ENCODE assay signal across 1 cellular context in the genomic region with DNA sequence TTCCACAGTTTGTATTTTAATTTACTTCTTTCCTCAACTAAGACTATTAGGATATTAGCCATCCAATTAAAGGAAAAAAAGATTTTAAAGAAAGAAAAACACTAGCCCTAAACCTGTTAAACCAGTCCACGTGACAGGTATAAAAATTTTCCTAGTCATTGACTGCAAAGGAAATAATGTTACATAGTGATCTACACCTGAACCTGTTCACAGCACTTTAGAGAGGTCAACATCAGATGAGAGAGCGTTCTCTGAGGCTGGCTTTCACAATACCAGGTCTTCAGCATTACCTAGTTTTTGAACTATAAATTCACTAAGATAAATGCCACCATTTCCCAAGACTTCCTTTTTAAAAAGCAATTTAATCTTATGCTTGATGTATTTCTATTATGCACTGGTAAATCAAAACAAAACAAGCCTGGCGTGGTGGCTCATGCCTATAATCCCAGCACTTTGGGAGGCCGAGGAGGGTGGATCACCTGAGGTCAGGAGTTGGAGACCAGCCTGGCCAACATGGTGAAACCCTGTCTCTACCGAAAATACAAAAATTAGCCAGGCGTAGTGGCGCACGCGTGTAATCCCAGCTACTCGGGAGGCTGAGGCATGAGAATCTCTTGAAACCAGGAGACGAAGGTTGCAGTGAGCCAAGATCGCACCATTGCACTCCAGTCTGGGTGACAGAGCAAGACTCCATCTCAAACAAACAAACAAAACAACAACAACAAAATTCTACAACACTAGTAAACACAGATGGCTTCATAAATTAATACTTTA.
TF ChIP-seq lines count a peak whose summit lies in the region.

No MANE protein-coding gene starts in this region.

TF ChIP-seq in GM12878, 131 proteins besides CTCF, POLR2A, EP300 and RAD21:
- TF ChIP-seq, protein P1, sequence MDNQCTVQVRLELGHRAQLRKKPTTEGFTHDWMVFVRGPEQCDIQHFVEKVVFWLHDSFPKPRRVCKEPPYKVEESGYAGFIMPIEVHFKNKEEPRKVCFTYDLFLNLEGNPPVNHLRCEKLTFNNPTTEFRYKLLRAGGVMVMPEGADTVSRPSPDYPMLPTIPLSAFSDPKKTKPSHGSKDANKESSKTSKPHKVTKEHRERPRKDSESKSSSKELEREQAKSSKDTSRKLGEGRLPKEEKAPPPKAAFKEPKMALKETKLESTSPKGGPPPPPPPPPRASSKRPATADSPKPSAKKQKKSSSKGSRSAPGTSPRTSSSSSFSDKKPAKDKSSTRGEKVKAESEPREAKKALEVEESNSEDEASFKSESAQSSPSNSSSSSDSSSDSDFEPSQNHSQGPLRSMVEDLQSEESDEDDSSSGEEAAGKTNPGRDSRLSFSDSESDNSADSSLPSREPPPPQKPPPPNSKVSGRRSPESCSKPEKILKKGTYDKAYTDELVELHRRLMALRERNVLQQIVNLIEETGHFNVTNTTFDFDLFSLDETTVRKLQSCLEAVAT (IDR thresholded peaks at IDR 0.05): 0 out of 2 replicates have a peak, but pooled peaks have one; percentile 51
